Comparison of ENCODE assay signal across 8 cellular contexts in genomic region chr5:77239126-77239741, GRCh38. TPM values are rescaled to one million over a fixed set of nuclear protein-coding genes. Genes with fewer than 3 reads are reported as not detected.
DNase-seq lines count a peak whose midpoint lies in the region; ATAC-seq and TF ChIP-seq lines count a peak whose summit lies in the region.

No MANE protein-coding gene starts in this region.

- no peak for TF ChIP-seq POLR2A in vagina (IDR thresholded peaks at IDR 0.05)

- H3K4me1 ChIP-seq in RWPE2 (ENCODE audit: insufficient read depth, poor library complexity, severe bottlenecking) (no peaks in the 10 kb centered on the region), vagina (no peaks in the 10 kb centered on the region)

- ATAC-seq in RWPE2 (ENCODE audit: low read depth) = peak; percentile 40; the same call in 1 of the 3 replicates
- ATAC-seq in HG03159 (IDR thresholded peaks at IDR 0.05; ENCODE audit: unreplicated experiment) = no peak
- ATAC-seq in HG03139 (IDR thresholded peaks at IDR 0.05; ENCODE audit: unreplicated experiment) = no peak

- H3K27me3 ChIP-seq in RWPE2 (ENCODE audit: insufficient read depth, poor library complexity, severe bottlenecking) (peaks cover 16% of the 10 kb centered on the region), vagina (no peaks in the 10 kb centered on the region)

- H3K4me3 ChIP-seq in AG09309 (ENCODE audit: control insufficient read depth, low read depth, low read length) (no peak overlapping the region), RWPE2 (ENCODE audit: severe bottlenecking) (no peak overlapping the region), vagina (no peak overlapping the region)

- no peak for DNase-seq in AG09309 (ENCODE audit: low read depth)
- no peak for DNase-seq in RWPE2 (ENCODE audit: low spot score)
- peak; percentile 22 for DNase-seq in glomerular visceral epithelial cell (ENCODE audit: extremely low spot score)
- DNase-seq in SHP77 (lab: John Stamatoyannopoulos, UW) = no peak
- DNase-seq in vagina (ENCODE audit: extremely low spot score in 2 of 2) = no peak

- TF ChIP-seq CTCF in AG09309 (IDR thresholded peaks at IDR 0.05; ENCODE audit: control insufficient read depth, insufficient read depth, low read depth, low read length, missing control alignments) (peak; percentile 42), GM12873 (IDR thresholded peaks at IDR 0.05; ENCODE audit: insufficient read depth, low read depth, low read length, missing control alignments) (peak; percentile 42), RWPE2 (IDR thresholded peaks at IDR 0.05; ENCODE audit: poor library complexity, severe bottlenecking) (peak; percentile 55), vagina (IDR thresholded peaks at IDR 0.05) (no peak)

- no peak overlapping the region for H3K27ac ChIP-seq in RWPE2 (ENCODE audit: poor library complexity, severe bottlenecking)
- H3K27ac ChIP-seq in vagina = no peak overlapping the region

- H3K36me3 ChIP-seq in RWPE2 (ENCODE audit: low read depth) = no peaks in the 10 kb centered on the region
- no peaks in the 10 kb centered on the region for H3K36me3 ChIP-seq in vagina

- intact Hi-C loops in vagina (cut with DNase I) = no loop called here

- H3K9me3 ChIP-seq in RWPE2 (ENCODE audit: severe bottlenecking) (no peaks in the 10 kb centered on the region), vagina (no peaks in the 10 kb centered on the region)

RNA-seq across cellular contexts. Expression of gene PDE8B, which starts 28.8 kb away (rescaled TPM):
- 5.9 TPM for total RNA-seq in vagina

Comparison
In these comparisons a context has a peak if more than half of its experiments do, and no peak if none do; other contexts are left out.
1. CTCF ChIP-seq: peak in AG09309 (single experiment), GM12873 (single experiment) and RWPE2 (single experiment); none in vagina (0 of 3).